Comparison of ENCODE assay signal across 25 cellular contexts in genomic region chr22:48876951-48877350, GRCh38.
"Had no signal": no experiment of that assay in that cellular context is flagged by ENCODE, and none has a peak within 500 bp of the region (broad histone marks: within the 10 kb centered on the region; RNA-seq: fewer than 3 reads in every experiment).

No MANE protein-coding gene starts in this region.

- ATAC-seq: Panc1, Right ventricle myocardium inferior had no signal

- H3K4me3 ChIP-seq: MG63, PC-9, SJCRH30 had no signal

- H3K27me3 ChIP-seq: MG63 had no signal

- H3K9ac ChIP-seq: SK-N-SH had no signal

- H3K9me3 ChIP-seq: MG63, SJCRH30, SK-N-SH had no signal

- H3K4me1 ChIP-seq: SJCRH30 had no signal

- H3K36me3 ChIP-seq: MG63, SJCRH30 had no signal

- H3K27ac ChIP-seq: PC-9, RWPE1, SJCRH30 had no signal

- DNase-seq: Kasumi-1, MG63, NCI-H1092, NCI-H1417 treated with DMSO at 0.1 percent for 48 hours, NCI-H1436 treated with DMSO at 0.1 percent for 48 hours, NCI-H1694 treated with DMSO at 0.1 percent for 48 hours, NCI-H187 treated with DMSO at 0.1 percent for 48 hours, NCI-H2029, NCI-H2081, NCI-H2227 treated with DMSO at 0.1 percent for 48 hours, NCI-H345, NCI-H446, NCI-H524 treated with DMSO at 0.1 percent for 48 hours, NCI-H526 treated with DMSO at 0.1 percent for 48 hours, NCI-H774, PC-9, SHP77, SIG-M5, SJCRH30, SK-N-SH, SW 1271, T-helper 1 cell had no signal
